Comparison of ENCODE assay signal across 11 cellular contexts in the genomic region with DNA sequence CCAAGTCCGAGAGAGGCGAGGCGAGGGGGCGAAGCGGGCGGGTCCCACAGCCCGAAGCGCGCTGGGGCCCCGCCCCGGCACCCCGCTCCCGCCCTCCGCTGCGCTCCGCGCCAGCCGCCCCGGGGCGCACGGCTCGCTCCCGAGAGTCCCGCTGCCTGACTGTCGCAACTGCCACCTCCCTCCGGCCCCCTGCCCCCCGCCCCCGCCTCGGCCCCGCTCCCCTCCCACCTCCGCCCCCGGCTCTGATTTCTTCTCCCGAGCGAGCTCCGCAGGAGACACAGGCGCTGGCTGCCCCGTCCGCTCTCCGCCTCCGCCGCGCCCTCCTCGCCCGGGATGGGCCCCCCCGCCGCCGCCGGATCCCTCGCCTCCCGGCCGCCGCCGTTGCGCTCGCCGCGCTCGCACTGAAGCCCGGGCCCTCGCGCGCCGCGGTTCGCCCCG. TPM values are rescaled to one million over a fixed set of nuclear protein-coding genes. Genes with fewer than 3 reads are reported as not detected.
DNase-seq lines count a peak whose midpoint lies in the region; ATAC-seq, FAIRE-seq and TF ChIP-seq lines count a peak whose summit lies in the region.
"Had no signal": no experiment of that assay in that cellular context is flagged by ENCODE, and none has a peak within 500 bp of the region (broad histone marks: within the 10 kb centered on the region; RNA-seq: fewer than 3 reads in every experiment).

A gene (plus strand): TSS at position 250 of the 438 bp plus-strand sequence. CDS start 233 bp downstream, outside the sequence.

- TF ChIP-seq RAD21 in HepG2 (CRISPR knock-in tag; IDR thresholded peaks at IDR 0.05): no peak

- peak; percentile 4 for ATAC-seq in HepG2
- no peak for ATAC-seq in right lobe of liver
- ATAC-seq in naive B cell (ENCODE audit: low read depth in 2 of 2): peak; percentile 49 to 61
- ATAC-seq in HG03378 (IDR thresholded peaks at IDR 0.05; ENCODE audit: unreplicated experiment): no peak
- no peak for ATAC-seq in GM18909 (IDR thresholded peaks at IDR 0.05; ENCODE audit: poor library complexity, unreplicated experiment)

- H3K36me3 ChIP-seq in HepG2 (replicated peaks in 1 of 2; ENCODE audit: control insufficient read depth in 1 of 2, insufficient read depth in 2 of 2, low read length in 2 of 2) (no peaks in the 10 kb centered on the region), right lobe of liver (no peaks in the 10 kb centered on the region), colonic mucosa (no peaks in the 10 kb centered on the region)
- H3K36me3 ChIP-seq: adrenal gland had no signal

- H3K4me2 ChIP-seq in HepG2 (ENCODE audit: low read depth, low read length): peak within 1 kb of the TSS; percentile 61

- TF ChIP-seq EP300 in HepG2 (IDR thresholded peaks at IDR 0.05; ENCODE audit: low read depth in 2 of 2, low read length in 2 of 2) (no peak), HepG2 (CRISPR knock-in tag; IDR thresholded peaks at IDR 0.05; ENCODE audit: borderline replicate concordance) (no peak)

- peaks cover 0 to 6% of the 10 kb centered on the region in 2 donors for H3K36me3 Mint-ChIP-seq in naive B cell

- CTCF ChIA-PET in HepG2 (lab: Yijun Ruan, JAX; ENCODE audit: low intra/inter-chr PET ratio, low total read pairs): no interaction called here

- 2% methylated on average over 49 of the region's 66 CpGs for WGBS in HepG2 (ENCODE audit: low lambda C conversion rate)
- WGBS in right lobe of liver (ENCODE audit: insufficient coverage, low coverage, low lambda C conversion rate, missing lambda C conversion rate): 0% methylated on average over 5 of the region's 66 CpGs

- H3K27ac ChIP-seq in HepG2 (ENCODE audit: extremely low read length, insufficient read depth, low read length) (no peak within 1 kb of the TSS), right lobe of liver (no peak within 1 kb of the TSS), colonic mucosa (no peak within 1 kb of the TSS)
- H3K27ac ChIP-seq: adrenal gland had no signal

- no peak within 1 kb of the TSS for H3K9ac ChIP-seq in HepG2 (ENCODE audit: insufficient read depth, low read depth, low read length)
- H3K9ac ChIP-seq in colonic mucosa (ENCODE audit: low read depth in 2 of 2, low read length in 2 of 2): peak within 1 kb of the TSS in 1 of 2 donors; percentile 35

- intact Hi-C loops in HepG2 (cut with micrococcal nuclease; ENCODE audit: unreplicated experiment) (no loop called here), right lobe of liver (cut with DNase I) (loop anchor here in 1 of 2 donors (10.0 kb wide), 1 partner anchor 135 kb away; no protein-coding TSS in a partner anchor), colonic mucosa (cut with DNase I) (no loop called here)

- peak within 1 kb of the TSS in 3 of 6 donors; percentile 24 to 84 (median 52) for H3K27ac Mint-ChIP-seq in naive B cell

- H3K79me2 ChIP-seq in HepG2 (ENCODE audit: insufficient read depth, low read length): no peaks in the 10 kb centered on the region

- POLR2A ChIA-PET in HepG2 (lab: Yijun Ruan, JAX): no interaction called here

- peaks cover 18 to 83% of the 10 kb centered on the region in 2 experiments for H3K27me3 ChIP-seq in HepG2 (ENCODE audit: control insufficient read depth in 1 of 2, insufficient read depth in 2 of 2, low read length in 2 of 2)
- H3K27me3 ChIP-seq in right lobe of liver: peaks cover 0 to 6% of the 10 kb centered on the region in 2 donors
- H3K27me3 ChIP-seq in colonic mucosa: peaks cover 60% of the 10 kb centered on the region

- DNase-seq in HepG2 (ENCODE audit: low spot score) (no peak), right lobe of liver (no peak), colonic mucosa (no peak), naive B cell (no peak), medulla oblongata (ENCODE audit: extremely low spot score) (no peak), cerebellum (ENCODE audit: low spot score) (no peak)
- DNase-seq: NCI-H82 had no signal

- in situ Hi-C loops in HepG2 (cut with HindIII; ENCODE audit: extremely low pct_ligation_motif_present, low pct_unique_long_range_greater_than_20kb): no loop called here

- H3K27me3 Mint-ChIP-seq in naive B cell: peaks cover 81 to 95% (median 94%) of the 10 kb centered on the region in 3 donors

- H3K4me3 ChIP-seq in HepG2 (replicated peaks in 1 of 3; ENCODE audit: insufficient read depth in 1 of 3, low read depth in 2 of 3, low read length in 3 of 3) (peak within 1 kb of the TSS; percentile 30 to 67 (median 32); a peak in 4 of 6 replicates), right lobe of liver (no peak within 1 kb of the TSS), colonic mucosa (peak within 1 kb of the TSS; percentile 7)

- H3K9me3 Mint-ChIP-seq in naive B cell: no peaks in the 10 kb centered on the region

- no peak for FAIRE-seq in HepG2 (lab: Jason Lieb, UNC)
- FAIRE-seq: G401.6 had no signal

- H3K4me1 ChIP-seq in HepG2 (ENCODE audit: insufficient read depth, low read length) (peaks cover 27% of the 10 kb centered on the region), right lobe of liver (peaks cover 0 to 8% (median 1%) of the 10 kb centered on the region in 4 donors), colonic mucosa (no peaks in the 10 kb centered on the region)

- no TSS peak for BruUV-seq in HepG2 (replicated peaks; lab: Mats Ljungman, UMichigan)

- peaks cover 24 to 28% (median 27%) of the 10 kb centered on the region in 3 donors for H3K4me1 Mint-ChIP-seq in naive B cell

- TF ChIP-seq POLR2A in HepG2 (IDR thresholded peaks at IDR 0.05; ENCODE audit: insufficient read depth in 1 of 2, low read depth in 2 of 2, low read length in 2 of 2) (no peak), right lobe of liver (IDR thresholded peaks at IDR 0.05) (no peak)

- TF ChIP-seq CTCF in HepG2 (CRISPR knock-in tag; IDR thresholded peaks at IDR 0.05): no peak
- TF ChIP-seq CTCF in right lobe of liver (IDR thresholded peaks at IDR 0.05): no peak
- no peak for TF ChIP-seq CTCF in colonic mucosa (IDR thresholded peaks at IDR 0.05)

- no peak within 1 kb of the TSS for H2AFZ ChIP-seq in HepG2 (ENCODE audit: low read length)

- no peaks in the 10 kb centered on the region; the same call in 1 of the 2 replicates for H4K20me1 ChIP-seq in HepG2 (ENCODE audit: insufficient read depth, low read length)

- no peaks in the 10 kb centered on the region for H3K9me3 ChIP-seq in HepG2 (ENCODE audit: low read length)
- no peaks in the 10 kb centered on the region for H3K9me3 ChIP-seq in right lobe of liver
- H3K9me3 ChIP-seq in colonic mucosa: no peaks in the 10 kb centered on the region
- H3K9me3 ChIP-seq: adrenal gland had no signal

- H3K4me3 Mint-ChIP-seq in naive B cell: peak within 1 kb of the TSS; percentile 63 to 90 (median 84)

TF ChIP-seq in HepG2, 621 proteins besides CTCF, POLR2A, EP300 and RAD21:
- TF ChIP-seq HNRNPK (IDR thresholded peaks at IDR 0.05; ENCODE audit: low read depth, low read length, poor library complexity, severe bottlenecking): peak; percentile 53
- TF ChIP-seq, protein P1, sequence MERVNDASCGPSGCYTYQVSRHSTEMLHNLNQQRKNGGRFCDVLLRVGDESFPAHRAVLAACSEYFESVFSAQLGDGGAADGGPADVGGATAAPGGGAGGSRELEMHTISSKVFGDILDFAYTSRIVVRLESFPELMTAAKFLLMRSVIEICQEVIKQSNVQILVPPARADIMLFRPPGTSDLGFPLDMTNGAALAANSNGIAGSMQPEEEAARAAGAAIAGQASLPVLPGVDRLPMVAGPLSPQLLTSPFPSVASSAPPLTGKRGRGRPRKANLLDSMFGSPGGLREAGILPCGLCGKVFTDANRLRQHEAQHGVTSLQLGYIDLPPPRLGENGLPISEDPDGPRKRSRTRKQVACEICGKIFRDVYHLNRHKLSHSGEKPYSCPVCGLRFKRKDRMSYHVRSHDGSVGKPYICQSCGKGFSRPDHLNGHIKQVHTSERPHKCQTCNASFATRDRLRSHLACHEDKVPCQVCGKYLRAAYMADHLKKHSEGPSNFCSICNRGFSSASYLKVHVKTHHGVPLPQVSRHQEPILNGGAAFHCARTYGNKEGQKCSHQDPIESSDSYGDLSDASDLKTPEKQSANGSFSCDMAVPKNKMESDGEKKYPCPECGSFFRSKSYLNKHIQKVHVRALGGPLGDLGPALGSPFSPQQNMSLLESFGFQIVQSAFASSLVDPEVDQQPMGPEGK (CRISPR knock-in tag; IDR thresholded peaks at IDR 0.05): 0 out of 2 replicates have a peak, but pooled peaks have one; percentile 18
- no peak for TF ChIP-seq ZNF468 (CRISPR knock-in tag; IDR thresholded peaks at IDR 0.05)

RNA-seq across cellular contexts. Expression of the gene that starts here (rescaled TPM):
- total RNA-seq in HepG2 (2016; rRNA removed; fragmentation: Illumina TruSeq; extraction: Trizol): 0.20 TPM in 1 of 2 replicates, not detected in the other
- not detected in 2 replicates for total RNA-seq in HepG2 (2016; cell fraction: cytosol; rRNA removed; fragmentation: Illumina TruSeq; extraction: Trizol; ENCODE audit: low read depth)
- 0.13 TPM in 1 of 2 replicates, not detected in the other for total RNA-seq in HepG2 (2016; cell fraction: insoluble cytoplasmic fraction; rRNA removed; fragmentation: Illumina TruSeq; extraction: Trizol)
- 0.12 TPM in 1 of 2 replicates, not detected in the other for total RNA-seq in HepG2 (2016; cell fraction: membrane; rRNA removed; fragmentation: Illumina TruSeq; extraction: Trizol)
- total RNA-seq in HepG2 (2016; cell fraction: nucleus; rRNA removed; fragmentation: Illumina TruSeq; extraction: Trizol): not detected in 2 replicates
- 0.09 TPM in 1 of 2 replicates, not detected in the other for polyA plus RNA-seq in HepG2 (2011; rRNA removed)
- 0.04 and 0.05 TPM in 2 replicates for polyA plus RNA-seq in HepG2 (2011; cell fraction: cytosol; rRNA removed)
- 0.28 and 0.42 TPM in 2 replicates for polyA plus RNA-seq in HepG2 (2011; cell fraction: nucleus; rRNA removed)
- polyA plus RNA-seq in HepG2 (2012): not detected in 2 replicates
- not detected in 2 replicates for polyA plus RNA-seq in HepG2 (2016; cell fraction: cytosol; fragmentation: Illumina TruSeq; extraction: Trizol; ENCODE audit: low read depth)
- polyA plus RNA-seq in HepG2 (2016; cell fraction: insoluble cytoplasmic fraction; fragmentation: Illumina TruSeq; extraction: Trizol; ENCODE audit: low read depth): not detected in 2 replicates
- 0.10 TPM in 1 of 2 replicates, not detected in the other for polyA plus RNA-seq in HepG2 (2016; cell fraction: membrane; fragmentation: Illumina TruSeq; extraction: Trizol; ENCODE audit: low read depth)
- 0.37 and 0.91 TPM in 2 replicates for polyA plus RNA-seq in HepG2 (2016; cell fraction: nucleus; fragmentation: Illumina TruSeq; extraction: Trizol; ENCODE audit: insufficient read depth, low read depth)
- polyA minus RNA-seq in HepG2 (2011; rRNA and poly(A)+ RNA removed; ENCODE audit: low replicate concordance): 0.09 and 0.14 TPM in 2 replicates
- polyA minus RNA-seq in HepG2 (2011; cell fraction: cytosol; rRNA and poly(A)+ RNA removed): not detected in 2 replicates
- polyA minus RNA-seq in HepG2 (2011; cell fraction: nucleus; rRNA and poly(A)+ RNA removed): not detected in 2 replicates
- total RNA-seq in right lobe of liver: under 1 TPM in 1 of 6 experiments, not detected in 5; 0.25 TPM
- total RNA-seq in colonic mucosa: under 1 TPM; 0.25 to 0.37 TPM
- under 1 TPM in 4 of 6 donors, not detected in 2; 0.44 to 0.79 (median 0.57) TPM for polyA plus RNA-seq in naive B cell (ENCODE audit: low read depth in 6 of 6)
- not detected for total RNA-seq in cerebellum

Comparison
In these comparisons a context has a peak if more than half of its experiments do, and no peak if none do; other contexts are left out.
1. Peak in ATAC-seq, H3K4me3 ChIP-seq and H3K4me2 ChIP-seq in HepG2; RNA of the gene not detected or under 1 TPM.
2. Peak in ATAC-seq in naive B cell; RNA of the gene not detected or under 1 TPM.